ENCODE assay signal across 9 cellular contexts in the genomic region with DNA sequence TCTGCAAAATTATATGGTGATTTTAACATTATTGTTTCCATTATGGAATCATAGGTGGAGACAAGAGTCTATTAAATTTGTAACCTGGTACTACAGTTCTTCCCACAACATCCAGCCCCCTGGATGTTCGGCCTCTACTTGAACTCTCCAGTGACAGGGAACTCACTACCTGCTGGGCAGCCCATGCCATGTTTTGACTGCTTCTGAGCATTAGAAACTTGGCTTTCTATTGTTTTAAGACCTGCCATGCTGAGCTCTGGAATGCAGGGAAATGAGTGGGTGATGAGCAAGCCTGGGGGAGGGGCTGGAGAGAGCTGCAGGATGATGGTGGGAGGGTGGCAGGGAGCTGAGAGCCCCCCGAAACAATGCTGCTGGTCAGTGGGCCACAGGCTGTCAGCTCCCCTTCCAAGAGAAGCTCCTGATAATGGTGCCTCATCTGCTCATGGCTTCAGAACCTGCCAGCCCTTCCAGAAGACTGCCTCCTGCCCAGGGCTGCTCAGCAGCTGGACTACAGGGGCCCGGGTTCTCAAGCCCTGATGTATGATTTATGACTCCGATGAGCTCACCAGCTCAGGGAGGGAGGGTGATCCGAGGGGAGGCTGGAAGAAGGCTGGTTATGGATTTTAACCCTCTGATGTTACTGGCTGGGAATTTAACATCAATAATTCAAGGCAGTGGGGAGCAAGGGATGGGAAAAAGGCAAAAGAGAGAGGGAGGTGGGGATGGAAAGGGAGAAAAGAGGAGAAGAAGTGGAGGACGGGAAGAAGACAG.
DNase-seq lines count a peak whose midpoint lies in the region; ATAC-seq, FAIRE-seq and TF ChIP-seq lines count a peak whose summit lies in the region.
"Had no signal": no experiment of that assay in that cellular context is flagged by ENCODE, and none has a peak within 500 bp of the region (broad histone marks: within the 10 kb centered on the region; RNA-seq: fewer than 3 reads in every experiment).

No MANE protein-coding gene starts in this region.

- no peaks in the 10 kb centered on the region for H3K9me3 Mint-ChIP-seq in T-helper 2 cell treated with Interferon-gamma antibody and Interleukin-4, amounts not matched to agents 5 μg/mL and 100 μg/mL, for 36 hours

- H3K56ac ChIP-seq in H1 (replicated peaks; ENCODE audit: insufficient read length, low read depth, low read length), result no peak overlapping the region

- H3K27me3 ChIP-seq in H1 (replicated peaks in 1 of 4; ENCODE audit: control insufficient read depth in 3 of 4, extremely low read depth in 1 of 4, insufficient read depth in 3 of 4, low read length in 3 of 4), result no peaks in the 10 kb centered on the region; a peak in 1 of 7 replicates
- no peaks in the 10 kb centered on the region for H3K27me3 ChIP-seq in colonic mucosa

- no peak overlapping the region for H2AK5ac ChIP-seq in H1 (ENCODE audit: low read depth, low read length)

- no peaks in the 10 kb centered on the region for H3K23me2 ChIP-seq in H1 (ENCODE audit: low read depth, low read length)

- no peak overlapping the region for H4K5ac ChIP-seq in H1 (ENCODE audit: insufficient read length, low read depth, low read length)

- H3K14ac ChIP-seq in H1 (ENCODE audit: insufficient read length), result no peak overlapping the region

- no peak overlapping the region for H3K4me3 Mint-ChIP-seq in T-helper 2 cell treated with Interferon-gamma antibody and Interleukin-4, amounts not matched to agents 5 μg/mL and 100 μg/mL, for 36 hours

- H3K27me3 Mint-ChIP-seq in T-helper 2 cell treated with Interferon-gamma antibody and Interleukin-4, amounts not matched to agents 5 μg/mL and 100 μg/mL, for 36 hours (ENCODE audit: low read depth), result no peaks in the 10 kb centered on the region

- H2BK120ac ChIP-seq in H1 (replicated peaks; ENCODE audit: low read depth, low read length), result no peak overlapping the region

- POLR2A ChIA-PET in H1 (lab: Charles Lee; ENCODE audit: partially characterized antibody), result no interaction called here

- H3K9ac ChIP-seq in H1 (replicated peaks in 1 of 4; ENCODE audit: extremely low read depth in 1 of 4, low read depth in 3 of 4, low read length in 3 of 4) (no peak overlapping the region), colonic mucosa (ENCODE audit: low read depth in 2 of 2, low read length in 2 of 2) (no peak overlapping the region)

- WGBS in H1 (ENCODE audit: extremely low coverage in 1 of 2, insufficient coverage in 1 of 2, insufficient read length in 1 of 2, insufficient replicate concordance in 2 of 2, low coverage in 1 of 2, low lambda C conversion rate in 2 of 2, missing lambda C conversion rate in 1 of 2), 2 experiments, result 78% methylated on average over 6 of the region's 6 CpGs; no CpG with 5 or more reads in 1 of the 2 experiments

- H3K23ac ChIP-seq in H1 (ENCODE audit: insufficient read length), result no peak overlapping the region

- no peak overlapping the region for H2BK5ac ChIP-seq in H1 (ENCODE audit: low read depth, low read length)

- FAIRE-seq in H1 (lab: Jason Lieb, UNC), result no peak

- TF ChIP-seq CTCF in H1 (IDR thresholded peaks at IDR 0.05; ENCODE audit: control extremely low read depth in 1 of 3, insufficient read depth in 1 of 3, low read depth in 1 of 3, low read length in 3 of 3) (no peak), colonic mucosa (IDR thresholded peaks at IDR 0.05) (no peak)

- TF ChIP-seq EP300 in H1 (IDR thresholded peaks at IDR 0.05; ENCODE audit: borderline replicate concordance in 1 of 2, low read depth in 2 of 2, low read length in 2 of 2), result 0 out of 3 replicates have a peak, but pooled peaks of 1 of the 2 experiments have one; percentile 31

- no peak overlapping the region for H2BK20ac ChIP-seq in H1 (ENCODE audit: low read length)

- no peaks in the 10 kb centered on the region for H4K20me1 ChIP-seq in H1 (replicated peaks in 1 of 2; ENCODE audit: control insufficient read depth in 1 of 2, insufficient read depth in 2 of 2, low read length in 2 of 2)

- DNase-seq in GM04504 (ENCODE audit: low read depth) (peak; percentile 76), NCI-H82 (lab: John Stamatoyannopoulos, UW) (peak; percentile 78), H1 (ENCODE audit: low read depth in 1 of 2, low spot score in 2 of 2) (peak in 1 of 2 experiments; percentile 31), posterior vena cava (ENCODE audit: low spot score) (peak; percentile 38), colonic mucosa (no peak)
- no peak for DNase-seq in T-helper 2 cell treated with Interferon-gamma antibody and Interleukin-4, amounts not matched to agents 5 μg/mL and 100 μg/mL, for 36 hours (ENCODE audit: low spot score)

- H3K36me3 ChIP-seq in H1 (ENCODE audit: control insufficient read depth in 2 of 4, insufficient read depth in 4 of 4, low read length in 3 of 4) (no peaks in the 10 kb centered on the region), colonic mucosa (no peaks in the 10 kb centered on the region)

- TF ChIP-seq POLR2A in H1 (IDR thresholded peaks at IDR 0.05; ENCODE audit: control extremely low read depth in 1 of 2, low read depth in 2 of 2, low read length in 2 of 2), result no peak

- H3K4me3 ChIP-seq in H1 (ENCODE audit: extremely low read depth in 1 of 4, insufficient read depth in 2 of 4, low read depth in 3 of 4, low read length in 4 of 4) (no peak overlapping the region), colonic mucosa (no peak overlapping the region)
- H3K4me3 ChIP-seq: lung had no signal

- H2AFZ ChIP-seq in H1 (ENCODE audit: low read length), result no peak overlapping the region

- H3K18ac ChIP-seq in H1 (ENCODE audit: extremely low read depth, low read length), result no peak overlapping the region

- no peak for TF ChIP-seq RAD21 in H1 (IDR thresholded peaks at IDR 0.05 in 1 of 2, conservative IDR thresholded peaks at IDR 0.05 in 1 of 2; ENCODE audit: low read depth in 2 of 2, low read length in 2 of 2)

- no peaks in the 10 kb centered on the region for H3K79me2 ChIP-seq in H1 (ENCODE audit: control insufficient read depth in 1 of 2, insufficient read depth in 2 of 2, low read length in 2 of 2)

- H3K4ac ChIP-seq in H1 (replicated peaks; ENCODE audit: insufficient read length, low read depth, low read length), result no peak overlapping the region

- H4K8ac ChIP-seq in H1 (ENCODE audit: extremely low read depth, insufficient read depth, low read length), result no peak overlapping the region

- peaks cover 32% of the 10 kb centered on the region for H3K4me1 Mint-ChIP-seq in T-helper 2 cell treated with Interferon-gamma antibody and Interleukin-4, amounts not matched to agents 5 μg/mL and 100 μg/mL, for 36 hours (ENCODE audit: low read depth)

- no peak overlapping the region for H3K4me2 ChIP-seq in H1 (ENCODE audit: insufficient read depth in 1 of 2, low read depth in 2 of 2, low read length in 2 of 2)

- no peak for ATAC-seq in HG03439 (IDR thresholded peaks at IDR 0.05; ENCODE audit: unreplicated experiment)
- no peak for ATAC-seq in HG03280 (IDR thresholded peaks at IDR 0.05; ENCODE audit: unreplicated experiment)

- intact Hi-C loops in posterior vena cava (cut with DNase I), result no loop called here
- intact Hi-C loops in colonic mucosa (cut with DNase I), result no loop called here

- no peak overlapping the region for H2BK15ac ChIP-seq in H1 (ENCODE audit: low read length)

- no peak overlapping the region for H3K27ac ChIP-seq in H1 (ENCODE audit: low read depth, low read length)
- H3K27ac ChIP-seq in colonic mucosa, result no peak overlapping the region

- H3K79me1 ChIP-seq in H1 (ENCODE audit: low read depth, low read length), result no peaks in the 10 kb centered on the region

- CTCF ChIA-PET in H1 (lab: Charles Lee; ENCODE audit: partially characterized antibody), result interaction anchor here (0.7 to 1.7 kb wide), 8 partner anchors 9 to 213 kb away, joined by 3 to 7 read pairs (median 3); no protein-coding TSS in a partner anchor

- no peaks in the 10 kb centered on the region for H3K36me3 Mint-ChIP-seq in T-helper 2 cell treated with Interferon-gamma antibody and Interleukin-4, amounts not matched to agents 5 μg/mL and 100 μg/mL, for 36 hours (ENCODE audit: low read depth)

- no peak overlapping the region for H4K91ac ChIP-seq in H1 (replicated peaks; ENCODE audit: insufficient read length, low read length)

- H3K9me3 ChIP-seq in H1 (ENCODE audit: insufficient read depth in 2 of 2, low read depth in 1 of 2, low read length in 1 of 2), result no peaks in the 10 kb centered on the region
- H3K9me3 ChIP-seq in colonic mucosa, result no peaks in the 10 kb centered on the region

- no peak overlapping the region for H3K27ac Mint-ChIP-seq in T-helper 2 cell treated with Interferon-gamma antibody and Interleukin-4, amounts not matched to agents 5 μg/mL and 100 μg/mL, for 36 hours

- H3K4me1 ChIP-seq in H1 (replicated peaks in 1 of 4; ENCODE audit: control insufficient read depth in 3 of 4, insufficient read depth in 4 of 4, low read length in 3 of 4) (peaks cover 0 to 7% (median 3%) of the 10 kb centered on the region in 4 experiments; a peak in 4 of 7 replicates), colonic mucosa (no peaks in the 10 kb centered on the region)

- no peak overlapping the region for H2BK12ac ChIP-seq in H1 (ENCODE audit: low read depth, low read length)

TF ChIP-seq in H1, 55 proteins besides CTCF, POLR2A, EP300 and RAD21 (continues in another document):
- TF ChIP-seq BACH1 (IDR thresholded peaks at IDR 0.05; ENCODE audit: low read length) (no peak), FOSL1 (IDR thresholded peaks at IDR 0.05; ENCODE audit: insufficient read depth, low read depth, low read length) (no peak)
- TF ChIP-seq, protein P1, sequence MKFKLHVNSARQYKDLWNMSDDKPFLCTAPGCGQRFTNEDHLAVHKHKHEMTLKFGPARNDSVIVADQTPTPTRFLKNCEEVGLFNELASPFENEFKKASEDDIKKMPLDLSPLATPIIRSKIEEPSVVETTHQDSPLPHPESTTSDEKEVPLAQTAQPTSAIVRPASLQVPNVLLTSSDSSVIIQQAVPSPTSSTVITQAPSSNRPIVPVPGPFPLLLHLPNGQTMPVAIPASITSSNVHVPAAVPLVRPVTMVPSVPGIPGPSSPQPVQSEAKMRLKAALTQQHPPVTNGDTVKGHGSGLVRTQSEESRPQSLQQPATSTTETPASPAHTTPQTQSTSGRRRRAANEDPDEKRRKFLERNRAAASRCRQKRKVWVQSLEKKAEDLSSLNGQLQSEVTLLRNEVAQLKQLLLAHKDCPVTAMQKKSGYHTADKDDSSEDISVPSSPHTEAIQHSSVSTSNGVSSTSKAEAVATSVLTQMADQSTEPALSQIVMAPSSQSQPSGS (IDR thresholded peaks at IDR 0.05; ENCODE audit: low read length), result 0 out of 2 replicates have a peak, but pooled peaks have one; percentile 27

Comparison
In these comparisons a context has a peak if more than half of its experiments do, and no peak if none do; other contexts are left out.
1. DNase-seq: peak in GM04504 (single experiment), NCI-H82 (single experiment) and posterior vena cava (single experiment); none in colonic mucosa (single experiment) and T-helper 2 cell treated with Interferon-gamma antibody and Interleukin-4, amounts not matched to agents 5 μg/mL and 100 μg/mL, for 36 hours (single experiment).